ENCODE assay signal across 15 cellular contexts in genomic region chr2:45836740-45837139, GRCh38.
DNase-seq lines count a peak whose midpoint lies in the region; ATAC-seq, FAIRE-seq and TF ChIP-seq lines count a peak whose summit lies in the region.
"Had no signal": no experiment of that assay in that cellular context is flagged by ENCODE, and none has a peak within 500 bp of the region (broad histone marks: within the 10 kb centered on the region; RNA-seq: fewer than 3 reads in every experiment).

No MANE protein-coding gene starts in this region.

- H3K27me3 ChIP-seq in GM06990 (replicated peaks; ENCODE audit: control insufficient read depth, insufficient read depth, low read length): no peaks in the 10 kb centered on the region
- no peaks in the 10 kb centered on the region for H3K27me3 ChIP-seq in effector memory CD4-positive, alpha-beta T cell (replicated peaks; ENCODE audit: control insufficient read depth, insufficient read depth, low read length, poor library complexity, severe bottlenecking)
- H3K27me3 ChIP-seq: MG63 had no signal

- H3K36me3 Mint-ChIP-seq in activated B cell treated with CpG ODN at 0.5 μM for 24 hours (ENCODE audit: low read depth): no peaks in the 10 kb centered on the region
- H3K36me3 Mint-ChIP-seq: immature natural killer cell had no signal

- no peaks in the 10 kb centered on the region for H3K9me3 ChIP-seq in effector memory CD4-positive, alpha-beta T cell (ENCODE audit: control insufficient read depth, low read length)
- H3K9me3 ChIP-seq: MG63 had no signal

- POLR2A ChIA-PET in activated B cell treated with CpG ODN at 0.5 μM for 24 hours (lab: Charles Lee): interaction anchor here (1.0 to 2.5 kb wide), 9 partner anchors 13 to 187 kb away, joined by 3 to 10 read pairs (median 4); no protein-coding TSS in a partner anchor

- H3K4me3 Mint-ChIP-seq in activated B cell treated with CpG ODN at 0.5 μM for 24 hours: peak overlapping the region; percentile 68
- H3K4me3 Mint-ChIP-seq: immature natural killer cell had no signal

- intact Hi-C loops in activated B cell treated with CpG ODN at 0.5 μM for 24 hours (cut with micrococcal nuclease): loop anchor here (2.0 to 5.0 kb wide), 4 partner anchors 59 to 194 kb away; no protein-coding TSS in a partner anchor

- H3K4me1 Mint-ChIP-seq in activated B cell treated with CpG ODN at 0.5 μM for 24 hours: peaks cover 89% of the 10 kb centered on the region

- H3K27ac ChIP-seq in effector memory CD4-positive, alpha-beta T cell (ENCODE audit: insufficient read depth, low read length, poor library complexity, severe bottlenecking): no peak overlapping the region

- no peak for FAIRE-seq in D721Med (lab: Jason Lieb, UNC)

- no peaks in the 10 kb centered on the region for H3K9me3 Mint-ChIP-seq in activated B cell treated with CpG ODN at 0.5 μM for 24 hours
- H3K9me3 Mint-ChIP-seq: immature natural killer cell had no signal

- no peaks in the 10 kb centered on the region for H3K27me3 Mint-ChIP-seq in activated B cell treated with CpG ODN at 0.5 μM for 24 hours

- H3K36me3 ChIP-seq in GM06990 (ENCODE audit: control insufficient read depth, insufficient read depth, low read length): no peaks in the 10 kb centered on the region
- no peaks in the 10 kb centered on the region for H3K36me3 ChIP-seq in effector memory CD4-positive, alpha-beta T cell (ENCODE audit: control insufficient read depth, insufficient read depth, low read length)
- H3K36me3 ChIP-seq: MG63 had no signal

- H3K27ac Mint-ChIP-seq in activated B cell treated with CpG ODN at 0.5 μM for 24 hours: peak overlapping the region; percentile 67

- H3K4me1 ChIP-seq in effector memory CD4-positive, alpha-beta T cell (ENCODE audit: control insufficient read depth, insufficient read depth, low read length, poor library complexity, severe bottlenecking): no peaks in the 10 kb centered on the region

- DNase-seq in GM06990 (ENCODE audit: extremely low read depth, insufficient read length) (peak; percentile 66), activated B cell treated with CpG ODN at 0.5 μM for 24 hours (peak; percentile 30), COLO829 (ENCODE audit: low spot score) (no peak), D721Med (ENCODE audit: insufficient read length, low spot score) (no peak)
- DNase-seq in effector memory CD4-positive, alpha-beta T cell: no peak
- DNase-seq in effector CD4-positive, alpha-beta T cell: no peak
- DNase-seq: activated CD4-positive, CD25-positive, alpha-beta regulatory T cell; immature natural killer cell; MG63; NCI-H226; SHP77 treated with DMSO at 0.1 percent for 48 hours; stimulated activated CD4-positive, alpha-beta T cell treated with anti-CD3 and anti-CD28 coated beads, Interleukin-2, amount 100 ng/mL, for 24 hours; stimulated activated naive CD4-positive, alpha-beta T cell had no signal

- CTCF ChIA-PET in activated B cell treated with CpG ODN at 0.5 μM for 24 hours (lab: Charles Lee): interaction anchor here (0.7 to 2.1 kb wide), 7 partner anchors 13 to 191 kb away, joined by 3 to 8 read pairs (median 3); no protein-coding TSS in a partner anchor

- ATAC-seq in GM21515 (IDR thresholded peaks at IDR 0.05; ENCODE audit: unreplicated experiment) (peak; percentile 53), HG03342 (IDR thresholded peaks at IDR 0.05; ENCODE audit: unreplicated experiment) (peak; percentile 39), activated B cell treated with CpG ODN at 0.5 μM for 24 hours (ENCODE audit: low read depth) (peak; percentile 66)

- H3K4me3 ChIP-seq in GM06990 (replicated peaks; ENCODE audit: low read depth, low read length): no peak overlapping the region
- no peak overlapping the region for H3K4me3 ChIP-seq in effector memory CD4-positive, alpha-beta T cell (ENCODE audit: insufficient read depth, low read depth, low read length, poor library complexity, severe bottlenecking)
- H3K4me3 ChIP-seq: MG63 had no signal

- TF ChIP-seq CTCF in GM06990 (IDR thresholded peaks at IDR 0.05; ENCODE audit: insufficient read depth, low read length, poor library complexity, severe bottlenecking): no peak
- TF ChIP-seq CTCF in activated B cell treated with CpG ODN at 0.5 μM for 24 hours (IDR thresholded peaks at IDR 0.05): no peak
- no peak for TF ChIP-seq CTCF in D721Med (IDR thresholded peaks at IDR 0.05; ENCODE audit: insufficient read depth, missing control alignments)

Comparison
In these comparisons a context has a peak if more than half of its experiments do, and no peak if none do; other contexts are left out.
1. DNase-seq: peak in GM06990 (single experiment) and activated B cell treated with CpG ODN at 0.5 μM for 24 hours (single experiment); none in effector memory CD4-positive, alpha-beta T cell (0 of 3), effector CD4-positive, alpha-beta T cell (single experiment), COLO829 (single experiment) and D721Med (single experiment).
2. Peak in every context shown above with its lines, with median percentiles within 50 percentile points of each other: ATAC-seq.